In genomic region chrX:134933248-134933647, GRCh38 we compare ENCODE assay signal across 1 cellular context.
TF ChIP-seq lines count a peak whose summit lies in the region.

No MANE protein-coding gene starts in this region.

TF ChIP-seq in SK-N-SH, 30 proteins besides CTCF, POLR2A, EP300 and RAD21 (continued from another document):
- TF ChIP-seq ZBTB33 (IDR thresholded peaks at IDR 0.05; ENCODE audit: borderline replicate concordance, low read depth) = no peak
- TF ChIP-seq NRF1 (IDR thresholded peaks at IDR 0.05; ENCODE audit: low read depth, low read length) = no peak
- TF ChIP-seq CHD2 (IDR thresholded peaks at IDR 0.05; ENCODE audit: low read length, partially characterized antibody) = no peak
- TF ChIP-seq TCF12 (IDR thresholded peaks at IDR 0.05) = no peak; the same call in 1 of the 2 replicates
- TF ChIP-seq USF1 (IDR thresholded peaks at IDR 0.05; ENCODE audit: borderline replicate concordance, low read depth) = no peak
TF ChIP-seq in SK-N-SH: peak in this region for 3.
